In the genomic region with DNA sequence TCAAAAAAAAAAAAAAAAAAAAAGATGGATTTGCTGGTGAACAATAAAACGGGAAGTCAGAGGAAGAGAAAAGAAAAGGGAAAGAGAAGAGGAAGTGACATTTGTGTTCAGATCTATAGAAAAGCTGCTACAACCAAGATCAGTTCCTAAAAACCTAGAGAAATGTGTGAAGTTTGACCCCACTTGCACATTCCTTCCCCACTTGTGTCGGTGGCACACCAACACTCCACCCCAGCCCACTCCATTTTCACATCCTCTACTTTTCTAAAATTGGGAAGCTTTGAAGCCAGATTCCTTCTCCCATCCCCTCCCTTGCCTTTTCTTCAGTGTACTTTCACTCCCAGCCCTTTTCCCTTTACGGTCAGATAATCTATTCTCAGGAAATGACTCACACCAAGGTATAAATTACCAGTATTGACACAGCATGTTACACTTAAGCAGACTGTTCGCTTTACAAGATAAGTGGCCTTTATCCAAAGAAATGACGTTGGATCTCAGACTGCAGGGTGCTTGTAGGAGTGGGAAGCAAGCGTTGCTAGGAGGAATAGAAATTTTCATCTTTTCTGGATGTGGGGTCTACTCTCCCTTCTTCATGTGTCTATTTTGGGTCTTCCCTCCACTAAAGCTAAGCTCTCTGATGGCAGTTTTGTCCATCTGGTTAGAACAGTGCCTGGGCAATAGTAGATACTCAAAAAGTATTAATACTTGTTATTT, we compare ENCODE assay signal across 8 cellular contexts.
A peak's percentile ranks its signal among the peaks of the same experiment; 100 is the strongest.
DNase-seq lines count a peak whose midpoint lies in the region; ATAC-seq and FAIRE-seq lines count a peak whose summit lies in the region.

No MANE protein-coding gene starts in this region.

- no peaks in the 10 kb centered on the region for H3K36me3 ChIP-seq in HAP-1 (replicated peaks)

- no peak for ATAC-seq in GM21526 (IDR thresholded peaks at IDR 0.05; ENCODE audit: low FRiP score, unreplicated experiment)

- in situ Hi-C loops in HAP-1 (cut with MboI; ENCODE audit: low sequenced_read_pairs) = no loop called here

- H3K4me1 ChIP-seq in HAP-1 = no peaks in the 10 kb centered on the region; the same call in 1 of the 2 replicates

- H3K4me3 ChIP-seq in HAP-1 = no peak overlapping the region

- H3K9me3 ChIP-seq in HAP-1 = no peaks in the 10 kb centered on the region

- H3K27me3 ChIP-seq in HAP-1 (ENCODE audit: low read depth) = no peaks in the 10 kb centered on the region

- DNase-seq in NCI-H2171 treated with DMSO at 0.1 percent for 48 hours (lab: John Stamatoyannopoulos, UW) (peak; percentile 16), NCI-H2171 (lab: John Stamatoyannopoulos, UW) (no peak), RCC 7860 (ENCODE audit: low spot score) (peak; percentile 85), fibroblast of gingiva (ENCODE audit: low read depth) (peak; percentile 93), pulmonary artery endothelial cell (ENCODE audit: low read depth, low spot score) (peak; percentile 85), HAP-1 (ENCODE audit: low spot score in 2 of 2) (no peak), frontal cortex (ENCODE audit: low spot score in 2 of 2) (no peak)

- peak; percentile 87 for FAIRE-seq in RCC 7860 (lab: Jason Lieb, UNC)
- FAIRE-seq in frontal cortex (lab: Jason Lieb, UNC) = no peak

Comparison
In these comparisons a context has a peak if more than half of its experiments do, and no peak if none do; other contexts are left out.
1. DNase-seq: peak in NCI-H2171 treated with DMSO at 0.1 percent for 48 hours (single experiment), RCC 7860 (single experiment), fibroblast of gingiva (single experiment) and pulmonary artery endothelial cell (single experiment); none in NCI-H2171 (single experiment), HAP-1 (0 of 2) and frontal cortex (0 of 2).